Comparison of ENCODE assay signal across 8 cellular contexts in the genomic region with DNA sequence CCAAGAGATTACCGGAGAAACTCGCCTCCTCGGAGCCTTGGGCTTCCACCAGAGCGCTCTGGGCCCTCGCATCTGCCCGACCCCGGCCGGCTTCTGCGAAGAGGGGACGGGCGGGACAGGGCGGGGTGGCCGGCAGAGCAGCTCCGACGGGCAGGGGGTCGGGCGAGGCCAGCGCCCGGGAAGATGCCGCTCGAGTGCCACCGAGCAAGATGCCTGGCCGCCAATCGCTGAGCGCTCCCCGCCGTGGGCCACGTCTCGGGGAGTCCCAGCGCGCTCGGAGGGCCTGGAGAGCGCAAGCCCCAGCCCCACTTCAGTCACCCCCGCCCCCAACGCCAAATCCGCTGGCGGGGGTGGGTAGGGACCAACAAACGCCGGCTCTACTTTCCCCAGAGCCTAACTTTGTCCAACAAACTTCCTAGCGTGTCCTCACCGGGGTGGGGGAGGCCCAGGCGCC. TPM values are rescaled to one million over a fixed set of nuclear protein-coding genes. Genes with fewer than 3 reads are reported as not detected.
DNase-seq lines count a peak whose midpoint lies in the region; ATAC-seq, FAIRE-seq and TF ChIP-seq lines count a peak whose summit lies in the region.

No MANE protein-coding gene starts in this region.

- no peaks in the 10 kb centered on the region for H3K36me3 Mint-ChIP-seq in CD4-positive, alpha-beta T cell (ENCODE audit: low read depth)

- H3K4me1 ChIP-seq in HepG2 (ENCODE audit: insufficient read depth, low read length) = peaks cover 48% of the 10 kb centered on the region

- H3K4me3 ChIP-seq in HL-60 (replicated peaks; ENCODE audit: insufficient read depth, low read length) = peak overlapping the region; percentile 20
- peak overlapping the region; percentile 75 for H3K4me3 ChIP-seq in brain microvascular endothelial cell (ENCODE audit: low read depth, low read length)
- peak overlapping the region; percentile 74 to 84 (median 76) for H3K4me3 ChIP-seq in HepG2 (replicated peaks in 1 of 3; ENCODE audit: insufficient read depth in 1 of 3, low read depth in 2 of 3, low read length in 3 of 3)

- ATAC-seq in CD4-positive, alpha-beta T cell (ENCODE audit: poor library complexity) = peak; percentile 24
- ATAC-seq in GM21360 (IDR thresholded peaks at IDR 0.05; ENCODE audit: unreplicated experiment) (peak; percentile 32), HepG2 (peak; percentile 63), HG03097 (IDR thresholded peaks at IDR 0.05; ENCODE audit: low FRiP score, unreplicated experiment) (no peak)

- 2% methylated on average over 16 of the region's 42 CpGs for WGBS in HepG2 (ENCODE audit: low lambda C conversion rate)

- in situ Hi-C loops in brain microvascular endothelial cell (cut with HindIII; ENCODE audit: low pct_ligation_motif_present, low sequenced_read_pairs) (no loop called here), HepG2 (cut with HindIII; ENCODE audit: extremely low pct_ligation_motif_present, low pct_unique_long_range_greater_than_20kb) (loop anchor here (5.0 kb wide), 1 partner anchor 44 kb away; no protein-coding TSS in a partner anchor)

- intact Hi-C loops in CD4-positive, alpha-beta T cell (cut with DNase I, micrococcal nuclease) = no loop called here
- intact Hi-C loops in HepG2 (cut with micrococcal nuclease; ENCODE audit: unreplicated experiment) = loop anchor here (10.0 kb wide), 1 partner anchor 54 kb away; no protein-coding TSS in a partner anchor

- H3K4me1 Mint-ChIP-seq in CD4-positive, alpha-beta T cell (ENCODE audit: low read depth) = peaks cover 9% of the 10 kb centered on the region

- H3K79me2 ChIP-seq in HepG2 (ENCODE audit: insufficient read depth, low read length) = peaks cover 29% of the 10 kb centered on the region

- H3K27me3 ChIP-seq in CD4-positive, alpha-beta T cell (ENCODE audit: control insufficient read depth, insufficient read depth, low read length) = peaks cover 26% of the 10 kb centered on the region
- H3K27me3 ChIP-seq in HL-60 (ENCODE audit: insufficient read depth, poor library complexity, severe bottlenecking) (peaks cover 43% of the 10 kb centered on the region), brain microvascular endothelial cell (replicated peaks) (no peaks in the 10 kb centered on the region), HepG2 (ENCODE audit: control insufficient read depth in 1 of 2, insufficient read depth in 2 of 2, low read length in 2 of 2) (no peaks in the 10 kb centered on the region)

- CTCF ChIA-PET in CD4-positive, alpha-beta T cell (lab: Charles Lee) = no interaction called here
- CTCF ChIA-PET in HepG2 (lab: Yijun Ruan, JAX; ENCODE audit: low intra/inter-chr PET ratio, low total read pairs) = interaction anchor here (1.3 to 1.8 kb wide), 3 partner anchors 18 to 51 kb away, joined by 4 to 9 read pairs (median 7); no protein-coding TSS in a partner anchor

- no peak for DNase-seq in CD4-positive, alpha-beta T cell
- DNase-seq in HL-60 (ENCODE audit: low read depth in 1 of 2, low spot score in 1 of 2) (no peak), brain microvascular endothelial cell (no peak), HepG2 (ENCODE audit: low spot score) (no peak), superior temporal gyrus (ENCODE audit: extremely low spot score) (no peak)

- peaks cover 61% of the 10 kb centered on the region for H3K27me3 Mint-ChIP-seq in CD4-positive, alpha-beta T cell

- H2AFZ ChIP-seq in HepG2 (ENCODE audit: low read length) = no peak overlapping the region

- peak overlapping the region; percentile 98 for H3K4me2 ChIP-seq in HepG2 (ENCODE audit: low read depth, low read length)

- no peaks in the 10 kb centered on the region for H3K9me3 Mint-ChIP-seq in CD4-positive, alpha-beta T cell

- no peaks in the 10 kb centered on the region for H3K9me3 ChIP-seq in CD4-positive, alpha-beta T cell (ENCODE audit: control insufficient read depth, low read length)
- no peaks in the 10 kb centered on the region for H3K9me3 ChIP-seq in HepG2 (ENCODE audit: low read length)

- no peaks in the 10 kb centered on the region for H4K20me1 ChIP-seq in HepG2 (ENCODE audit: insufficient read depth, low read length)

- POLR2A ChIA-PET in CD4-positive, alpha-beta T cell (lab: Charles Lee) = interaction anchor here (0.6 kb wide), 1 partner anchor 790 kb away, joined by 3 read pairs; no protein-coding TSS in a partner anchor
- POLR2A ChIA-PET in HepG2 (lab: Yijun Ruan, JAX) = interaction anchor here (1.0 to 3.2 kb wide), 5 partner anchors 10 to 165 kb away, joined by 4 to 15 read pairs (median 4); no protein-coding TSS in a partner anchor

- FAIRE-seq in HepG2 (lab: Jason Lieb, UNC) = no peak

- TF ChIP-seq POLR2A in HepG2 (IDR thresholded peaks at IDR 0.05; ENCODE audit: insufficient read depth in 1 of 2, low read depth in 2 of 2, low read length in 2 of 2) = no peak

- no peaks in the 10 kb centered on the region for H3K36me3 ChIP-seq in brain microvascular endothelial cell (replicated peaks)
- no peaks in the 10 kb centered on the region for H3K36me3 ChIP-seq in HepG2 (replicated peaks in 1 of 2; ENCODE audit: control insufficient read depth in 1 of 2, insufficient read depth in 2 of 2, low read length in 2 of 2)

- no peak for TF ChIP-seq RAD21 in HepG2 (CRISPR knock-in tag; IDR thresholded peaks at IDR 0.05)

- BruUV-seq in HepG2 (replicated peaks; lab: Mats Ljungman, UMichigan) = no TSS peak

- H3K9ac ChIP-seq in HepG2 (ENCODE audit: insufficient read depth, low read depth, low read length) = peak overlapping the region; percentile 72

- TF ChIP-seq EP300 in HepG2 (IDR thresholded peaks at IDR 0.05; ENCODE audit: low read depth in 2 of 2, low read length in 2 of 2) = no peak
- no peak for TF ChIP-seq EP300 in HepG2 (CRISPR knock-in tag; IDR thresholded peaks at IDR 0.05; ENCODE audit: borderline replicate concordance)

- peak overlapping the region; percentile 79 for H3K4me3 Mint-ChIP-seq in CD4-positive, alpha-beta T cell

- TF ChIP-seq CTCF in CD4-positive, alpha-beta T cell (IDR thresholded peaks at IDR 0.05) = no peak
- TF ChIP-seq CTCF in HL-60 (IDR thresholded peaks at IDR 0.05; ENCODE audit: insufficient read depth, low read length) (no peak), brain microvascular endothelial cell (IDR thresholded peaks at IDR 0.05; ENCODE audit: low read depth, low read length, missing control alignments) (no peak), HepG2 (CRISPR knock-in tag; IDR thresholded peaks at IDR 0.05) (no peak)

- no peak overlapping the region for H3K27ac Mint-ChIP-seq in CD4-positive, alpha-beta T cell

- H3K27ac ChIP-seq in CD4-positive, alpha-beta T cell (ENCODE audit: low read depth, low read length) = no peak overlapping the region
- H3K27ac ChIP-seq in HL-60 (replicated peaks) (no peak overlapping the region), brain microvascular endothelial cell (peak overlapping the region; percentile 51), HepG2 (ENCODE audit: extremely low read length, insufficient read depth, low read length) (peak overlapping the region; percentile 47), temporal lobe (ENCODE audit: low read depth, low read length) (peak overlapping the region; percentile 25)

TF ChIP-seq in HepG2, 621 proteins besides CTCF, POLR2A, EP300 and RAD21 (continues in another document):
- TF ChIP-seq ZNF772 (CRISPR knock-in tag; IDR thresholded peaks at IDR 0.05) (0 out of 2 replicates have a peak, but pooled peaks have one; percentile 6), ZBTB7B (CRISPR knock-in tag; IDR thresholded peaks at IDR 0.05) (0 out of 2 replicates have a peak, but pooled peaks have one; percentile 26), SRSF4 (IDR thresholded peaks at IDR 0.05; ENCODE audit: low read depth, low read length, poor library complexity, severe bottlenecking) (no peak), ASH2L (IDR thresholded peaks at IDR 0.05; ENCODE audit: insufficient read length, low read depth, low read length) (peak; percentile 16), ZNF782 (CRISPR knock-in tag; IDR thresholded peaks at IDR 0.05; ENCODE audit: borderline replicate concordance) (0 out of 2 replicates have a peak, but pooled peaks have one; percentile 35), CBX2 (IDR thresholded peaks at IDR 0.05; ENCODE audit: low read depth, low read length) (no peak), CBX2 (CRISPR knock-in tag; IDR thresholded peaks at IDR 0.05; ENCODE audit: low read depth) (no peak)

RNA-seq across cellular contexts. Expression of gene BCAR3, which starts 0.5 kb away (rescaled TPM):
- total RNA-seq in CD4-positive, alpha-beta T cell = under 1 TPM; 0.47 to 0.92 TPM
- 4.8 and 5.5 TPM in 2 replicates for total RNA-seq in HepG2 (2016; rRNA removed; fragmentation: Illumina TruSeq; extraction: Trizol)
- total RNA-seq in HepG2 (2016; cell fraction: cytosol; rRNA removed; fragmentation: Illumina TruSeq; extraction: Trizol; ENCODE audit: low read depth) = 2.6 and 3.2 TPM in 2 replicates
- total RNA-seq in HepG2 (2016; cell fraction: insoluble cytoplasmic fraction; rRNA removed; fragmentation: Illumina TruSeq; extraction: Trizol) = 4.7 and 5.1 TPM in 2 replicates
- total RNA-seq in HepG2 (2016; cell fraction: membrane; rRNA removed; fragmentation: Illumina TruSeq; extraction: Trizol) = 3.3 and 3.5 TPM in 2 replicates
- total RNA-seq in HepG2 (2016; cell fraction: nucleus; rRNA removed; fragmentation: Illumina TruSeq; extraction: Trizol) = 4.6 TPM in 2 replicates
- 3.6 and 5.4 TPM in 2 replicates for polyA plus RNA-seq in HepG2 (2011; rRNA removed)
- 3.1 and 3.4 TPM in 2 replicates for polyA plus RNA-seq in HepG2 (2011; cell fraction: cytosol; rRNA removed)
- 6.8 and 8.6 TPM in 2 replicates for polyA plus RNA-seq in HepG2 (2011; cell fraction: nucleus; rRNA removed)
- polyA plus RNA-seq in HepG2 (2012) = 4.7 and 5.8 TPM in 2 replicates
- polyA plus RNA-seq in HepG2 (2016; cell fraction: cytosol; fragmentation: Illumina TruSeq; extraction: Trizol; ENCODE audit: low read depth) = 0.58 and 0.79 TPM in 2 replicates
- 4.8 and 6.3 TPM in 2 replicates for polyA plus RNA-seq in HepG2 (2016; cell fraction: insoluble cytoplasmic fraction; fragmentation: Illumina TruSeq; extraction: Trizol; ENCODE audit: low read depth)
- 1.2 and 1.6 TPM in 2 replicates for polyA plus RNA-seq in HepG2 (2016; cell fraction: membrane; fragmentation: Illumina TruSeq; extraction: Trizol; ENCODE audit: low read depth)
- polyA plus RNA-seq in HepG2 (2016; cell fraction: nucleus; fragmentation: Illumina TruSeq; extraction: Trizol; ENCODE audit: insufficient read depth, low read depth) = 3.7 and 6.7 TPM in 2 replicates
- polyA minus RNA-seq in HepG2 (2011; rRNA and poly(A)+ RNA removed; ENCODE audit: low replicate concordance) = 8.2 and 39.9 TPM in 2 replicates
- 7.6 and 8.4 TPM in 2 replicates for polyA minus RNA-seq in HepG2 (2011; cell fraction: cytosol; rRNA and poly(A)+ RNA removed)
- 10.4 and 10.6 TPM in 2 replicates for polyA minus RNA-seq in HepG2 (2011; cell fraction: nucleus; rRNA and poly(A)+ RNA removed)
- total RNA-seq in temporal lobe = 4.2 TPM

Comparison
In these comparisons a context has a peak if more than half of its experiments do, and no peak if none do; other contexts are left out.
1. H3K27ac ChIP-seq: peak in brain microvascular endothelial cell (single experiment), HepG2 (single experiment) and temporal lobe (single experiment); none in CD4-positive, alpha-beta T cell (single experiment) and HL-60 (single experiment).
2. H3K4me3 ChIP-seq: peak in every context shown above with its lines; median percentile 76 in HepG2; 75 in brain microvascular endothelial cell; 20 in HL-60.